ENCODE assay signal across 1 cellular context in the genomic region with DNA sequence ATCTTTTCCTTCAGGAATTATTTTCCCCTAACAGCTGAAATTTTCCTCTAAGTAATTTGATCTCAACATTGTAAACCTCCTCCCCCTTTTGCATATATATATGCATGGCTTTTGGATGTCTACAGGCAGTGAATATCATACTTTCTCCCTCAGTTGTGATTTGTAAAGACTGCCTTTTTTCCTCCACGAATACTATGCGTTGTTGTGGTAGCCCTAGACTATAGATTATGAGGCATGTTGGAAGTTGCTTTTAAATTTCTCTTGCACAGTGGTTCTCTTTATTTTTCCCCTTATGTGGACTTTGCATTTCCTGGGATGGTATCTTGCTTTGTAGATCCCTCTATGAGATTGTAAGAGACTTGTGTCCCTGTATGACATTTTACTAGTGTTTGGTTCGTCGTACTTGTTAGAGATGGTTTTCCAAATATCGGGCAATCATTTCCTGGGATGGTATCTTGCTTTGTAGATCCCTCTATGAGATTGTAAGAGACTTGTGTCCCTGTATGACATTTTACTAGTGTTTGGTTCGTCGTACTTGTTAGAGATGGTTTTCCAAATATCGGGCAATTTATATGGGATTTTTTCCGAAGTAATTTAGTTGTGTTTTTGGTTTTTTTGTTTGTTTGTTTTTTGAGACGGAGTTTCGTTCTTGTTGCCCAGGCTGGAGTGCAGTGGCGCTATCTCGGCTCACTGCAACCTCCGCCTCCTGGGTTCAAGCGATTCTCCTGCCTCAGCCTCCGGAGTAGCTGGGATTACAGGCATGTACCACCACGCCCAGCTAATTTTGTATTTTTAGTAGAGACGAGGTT.
TF ChIP-seq lines count a peak whose summit lies in the region.

No MANE protein-coding gene starts in this region.

TF ChIP-seq in GM12878, 131 proteins besides CTCF, POLR2A, EP300 and RAD21:
- TF ChIP-seq, protein P1, sequence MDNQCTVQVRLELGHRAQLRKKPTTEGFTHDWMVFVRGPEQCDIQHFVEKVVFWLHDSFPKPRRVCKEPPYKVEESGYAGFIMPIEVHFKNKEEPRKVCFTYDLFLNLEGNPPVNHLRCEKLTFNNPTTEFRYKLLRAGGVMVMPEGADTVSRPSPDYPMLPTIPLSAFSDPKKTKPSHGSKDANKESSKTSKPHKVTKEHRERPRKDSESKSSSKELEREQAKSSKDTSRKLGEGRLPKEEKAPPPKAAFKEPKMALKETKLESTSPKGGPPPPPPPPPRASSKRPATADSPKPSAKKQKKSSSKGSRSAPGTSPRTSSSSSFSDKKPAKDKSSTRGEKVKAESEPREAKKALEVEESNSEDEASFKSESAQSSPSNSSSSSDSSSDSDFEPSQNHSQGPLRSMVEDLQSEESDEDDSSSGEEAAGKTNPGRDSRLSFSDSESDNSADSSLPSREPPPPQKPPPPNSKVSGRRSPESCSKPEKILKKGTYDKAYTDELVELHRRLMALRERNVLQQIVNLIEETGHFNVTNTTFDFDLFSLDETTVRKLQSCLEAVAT (IDR thresholded peaks at IDR 0.05) = peak; percentile 88
TF ChIP-seq in GM12878: peak in this region for 1; not testable (repeated sequence) for 130.
